Comparison of ENCODE assay signal across 31 cellular contexts in genomic region chr7:29197916-29198315, GRCh38. TPM values are rescaled to one million over a fixed set of nuclear protein-coding genes. Genes with fewer than 3 reads are reported as not detected.
"Had no signal": no experiment of that assay in that cellular context is flagged by ENCODE, and none has a peak within 500 bp of the region (broad histone marks: within the 10 kb centered on the region; RNA-seq: fewer than 3 reads in every experiment).

No MANE protein-coding gene starts in this region.

- H3K4me3 Mint-ChIP-seq: activated naive CD4-positive, alpha-beta T cell treated with anti-CD3 and anti-CD28 coated beads for 36 hours; activated naive CD8-positive, alpha-beta T cell treated with anti-CD3 and anti-CD28 coated beads for 36 hours; activated T-helper 1 cell treated with anti-CD3 and anti-CD28 coated beads, Interleukin-12 subunit alpha, Interleukin-12 subunit beta, Interleukin-2, Interleukin-4 antibody, amounts not matched to agents 30 ng/mL and 10 ng/mL and 1 ng/mL, durations not matched to agents 14 hours and 24 hours and 36 hours; dendritic cell treated with granulocyte-macrophage colony-stimulating factor and Interleukin-4, amounts not matched to agents 40 ng/mL and 50 ng/mL, for 4 days; endodermal cell; memory B cell; naive thymus-derived CD8-positive, alpha-beta T cell; T-helper 1 cell treated with Interleukin-12 subunit alpha and Interleukin-12 subunit beta and Interleukin-4 antibody, amounts not matched to agents 30 μg/mL and 1 μg/mL, for 36 hours had no signal

- H3K27ac ChIP-seq: adrenal gland, ascending aorta, heart left ventricle, testis, transverse colon, uterus, WERI-Rb-1 had no signal

- H3K9me3 ChIP-seq: adrenal gland, ascending aorta, heart left ventricle, spleen, testis, transverse colon, uterus had no signal

- ATAC-seq: activated CD4-positive, CD25-positive, alpha-beta regulatory T cell treated with anti-CD3 and anti-CD28 coated beads, Interleukin-2, amount 50 U/mL, for 24 hours; esophagus mucosa; heart left ventricle; naive thymus-derived CD8-positive, alpha-beta T cell; right cardiac atrium; stimulated activated naive CD8-positive, alpha-beta T cell treated with anti-CD3 and anti-CD28 coated beads, Interleukin-15, Interleukin-2, amounts not matched to agents 100 U/mL and 50 U/mL, for 24 hours had no signal

- H3K9me3 Mint-ChIP-seq: activated naive CD4-positive, alpha-beta T cell treated with anti-CD3 and anti-CD28 coated beads for 36 hours; activated naive CD8-positive, alpha-beta T cell treated with anti-CD3 and anti-CD28 coated beads for 36 hours; activated T-helper 1 cell treated with anti-CD3 and anti-CD28 coated beads, Interleukin-12 subunit alpha, Interleukin-12 subunit beta, Interleukin-2, Interleukin-4 antibody, amounts not matched to agents 30 ng/mL and 10 ng/mL and 1 ng/mL, durations not matched to agents 14 hours and 24 hours and 36 hours; dendritic cell treated with granulocyte-macrophage colony-stimulating factor and Interleukin-4, amounts not matched to agents 40 ng/mL and 50 ng/mL, for 4 days; endodermal cell; memory B cell; naive thymus-derived CD8-positive, alpha-beta T cell; T-helper 1 cell treated with Interleukin-12 subunit alpha and Interleukin-12 subunit beta and Interleukin-4 antibody, amounts not matched to agents 30 μg/mL and 1 μg/mL, for 36 hours had no signal

- H3K27me3 ChIP-seq: ascending aorta, testis, uterus had no signal

- H3K36me3 ChIP-seq: adrenal gland, ascending aorta, heart left ventricle, spleen, transverse colon, uterus, WERI-Rb-1 had no signal

- H3K36me3 Mint-ChIP-seq: activated naive CD8-positive, alpha-beta T cell treated with anti-CD3 and anti-CD28 coated beads for 36 hours; memory B cell; naive thymus-derived CD8-positive, alpha-beta T cell had no signal

- H3K4me3 ChIP-seq: adrenal gland, ascending aorta, heart left ventricle, spleen, testis, transverse colon, uterus had no signal

- DNase-seq: activated CD4-positive, alpha-beta T cell treated with anti-CD3 and anti-CD28 coated beads for 48 hours; activated CD4-positive, alpha-beta T cell treated with anti-CD3 and anti-CD28 coated beads, Interleukin-2, amount 50 U/mL, for 48 hours; activated CD8-positive, alpha-beta memory T cell treated with anti-CD3 and anti-CD28 coated beads for 24 hours; activated effector memory CD4-positive, alpha-beta T cell treated with anti-CD3 and anti-CD28 coated beads, Interleukin-2, amount 50 U/mL, for 16 hours; activated naive CD4-positive, alpha-beta T cell treated with anti-CD3 and anti-CD28 coated beads for 36 hours; activated naive CD8-positive, alpha-beta T cell treated with anti-CD3 and anti-CD28 coated beads for 36 hours; activated T-cell treated with anti-CD3 and anti-CD28 coated beads, Interleukin-2, amount 50 U/mL, for 1 hour; adrenal gland; central memory CD4-positive, alpha-beta T cell; endodermal cell; foreskin fibroblast; heart left ventricle; naive thymus-derived CD8-positive, alpha-beta T cell; posterior cingulate gyrus; right cardiac atrium; spleen; stimulated activated CD4-positive, alpha-beta T cell treated with anti-CD3 and anti-CD28 coated beads, Interleukin-2, amount 100 ng/mL, for 48 hours; stimulated activated naive CD8-positive, alpha-beta T cell treated with anti-CD3 and anti-CD28 coated beads, Interleukin-15, Interleukin-2, amounts not matched to agents 100 U/mL and 50 U/mL, for 24 hours; T-helper 9 cell; testis; transverse colon; uterus; WERI-Rb-1 had no signal

- H3K4me1 ChIP-seq: ascending aorta, uterus had no signal

- FAIRE-seq: TTC549 had no signal

- H3K27ac Mint-ChIP-seq: activated naive CD4-positive, alpha-beta T cell treated with anti-CD3 and anti-CD28 coated beads for 36 hours; activated naive CD8-positive, alpha-beta T cell treated with anti-CD3 and anti-CD28 coated beads for 36 hours; activated T-helper 1 cell treated with anti-CD3 and anti-CD28 coated beads, Interleukin-12 subunit alpha, Interleukin-12 subunit beta, Interleukin-2, Interleukin-4 antibody, amounts not matched to agents 30 ng/mL and 10 ng/mL and 1 ng/mL, durations not matched to agents 14 hours and 24 hours and 36 hours; dendritic cell treated with granulocyte-macrophage colony-stimulating factor and Interleukin-4, amounts not matched to agents 40 ng/mL and 50 ng/mL, for 4 days; endodermal cell; memory B cell; naive thymus-derived CD8-positive, alpha-beta T cell; T-helper 1 cell treated with Interleukin-12 subunit alpha and Interleukin-12 subunit beta and Interleukin-4 antibody, amounts not matched to agents 30 μg/mL and 1 μg/mL, for 36 hours had no signal

RNA-seq across cellular contexts. Expression of gene CHN2, which starts 3.3 kb away (rescaled TPM):
- total RNA-seq: activated naive CD4-positive, alpha-beta T cell treated with anti-CD3 and anti-CD28 coated beads for 36 hours; activated T-helper 1 cell treated with anti-CD3 and anti-CD28 coated beads, Interleukin-12 subunit alpha, Interleukin-12 subunit beta, Interleukin-2, Interleukin-4 antibody, amounts not matched to agents 30 ng/mL and 10 ng/mL and 1 ng/mL, durations not matched to agents 14 hours and 24 hours and 36 hours had no signal

RNA-seq across cellular contexts. Expression of gene CPVL, which starts 51.6 kb away (rescaled TPM):
- total RNA-seq: activated naive CD4-positive, alpha-beta T cell treated with anti-CD3 and anti-CD28 coated beads for 36 hours; activated naive CD8-positive, alpha-beta T cell treated with anti-CD3 and anti-CD28 coated beads for 36 hours; activated T-helper 1 cell treated with anti-CD3 and anti-CD28 coated beads, Interleukin-12 subunit alpha, Interleukin-12 subunit beta, Interleukin-2, Interleukin-4 antibody, amounts not matched to agents 30 ng/mL and 10 ng/mL and 1 ng/mL, durations not matched to agents 14 hours and 24 hours and 36 hours had no signal
